ENCODE assay signal across 11 cellular contexts in genomic region chr1:171654705-171655214, GRCh38. TPM values are rescaled to one million over a fixed set of nuclear protein-coding genes. Genes with fewer than 3 reads are reported as not detected.
DNase-seq lines count a peak whose midpoint lies in the region; ATAC-seq, FAIRE-seq and TF ChIP-seq lines count a peak whose summit lies in the region.
"Had no signal": no experiment of that assay in that cellular context is flagged by ENCODE, and none has a peak within 500 bp of the region (broad histone marks: within the 10 kb centered on the region; RNA-seq: fewer than 3 reads in every experiment).

No MANE protein-coding gene starts in this region.

- no peak for ATAC-seq in lung (ENCODE audit: insufficient read depth, low FRiP score)

- TF ChIP-seq POLR2A in endothelial cell of umbilical vein (IDR thresholded peaks at IDR 0.05; ENCODE audit: low read depth, low read length): no peak
- TF ChIP-seq POLR2A in stomach (IDR thresholded peaks at IDR 0.05): no peak

- FAIRE-seq in endothelial cell of umbilical vein (lab: Jason Lieb, UNC): no peak

- H3K9me2 ChIP-seq in Karpas-422 (replicated peaks; ENCODE audit: insufficient read depth, low read length): no peaks in the 10 kb centered on the region

- dilution Hi-C loops in endothelial cell of umbilical vein (cut with MboI; ENCODE audit: extremely low pct_ligation_motif_present, low sequenced_read_pairs): no loop called here

- H2AFZ ChIP-seq in endothelial cell of umbilical vein (ENCODE audit: low read depth, low read length) (peak overlapping the region; percentile 95), Karpas-422 (ENCODE audit: low read length) (no peak overlapping the region)

- H3K4me2 ChIP-seq in endothelial cell of umbilical vein (ENCODE audit: insufficient read depth, low read length) (peak overlapping the region; percentile 63), Karpas-422 (ENCODE audit: low read depth, low read length, poor library complexity, severe bottlenecking) (no peak overlapping the region)

- H3K79me2 ChIP-seq in endothelial cell of umbilical vein (ENCODE audit: control insufficient read depth, insufficient read depth, low read length) (no peaks in the 10 kb centered on the region), Karpas-422 (ENCODE audit: low read length) (no peaks in the 10 kb centered on the region)

- POLR2A ChIA-PET in endothelial cell of umbilical vein (lab: Charles Lee): interaction anchor here (0.6 kb wide), 1 partner anchor 1682 kb away, joined by 3 read pairs; no protein-coding TSS in a partner anchor

- no TSS peak for BruUV-seq in endothelial cell of umbilical vein (replicated peaks; lab: Mats Ljungman, UMichigan)

- DNase-seq in NT2/D1 (ENCODE audit: low read depth, low spot score) (no peak), endothelial cell of umbilical vein (ENCODE audit: low read depth, low spot score) (no peak), lung (ENCODE audit: low spot score) (no peak), stomach (no peak), ureter (ENCODE audit: low spot score) (no peak), Karpas-422 (no peak), globus pallidus (ENCODE audit: low spot score) (no peak), RKO (ENCODE audit: low spot score) (no peak)

- no peak for TF ChIP-seq CTCF in endothelial cell of umbilical vein (IDR thresholded peaks at IDR 0.05; ENCODE audit: extremely low read depth in 1 of 2, insufficient read depth in 1 of 2, low read depth in 1 of 2, low read length in 2 of 2)
- TF ChIP-seq CTCF in lung (IDR thresholded peaks at IDR 0.05; ENCODE audit: control extremely low read depth, extremely low read depth): no peak
- TF ChIP-seq CTCF in stomach (IDR thresholded peaks at IDR 0.05): no peak

- 32 to 46% methylated on average over 12 of the region's 12 CpGs for WGBS in lung, 2 donors
- 51 to 76% (median 70%) methylated on average over 12 of the region's 12 CpGs for WGBS in stomach, 5 donors

- H4K20me1 ChIP-seq in endothelial cell of umbilical vein (replicated peaks; ENCODE audit: control insufficient read depth, extremely low read depth, insufficient read depth, low read length) (no peaks in the 10 kb centered on the region), Karpas-422 (ENCODE audit: insufficient read depth, low read depth, low read length) (no peaks in the 10 kb centered on the region)

- intact Hi-C loops in endothelial cell of umbilical vein (cut with micrococcal nuclease) (loop anchor here (1.0 to 2.0 kb wide), 7 partner anchors 9 to 328 kb away; partner anchors contain the start of genes DNM3, METTL13 and VAMP4), stomach (cut with DNase I; ENCODE audit: low total_unique reads) (no loop called here)

- TF ChIP-seq EP300 in stomach (IDR thresholded peaks at IDR 0.05): no peak

- H3K9ac ChIP-seq in NT2/D1 (ENCODE audit: insufficient read length, low read depth) (peak overlapping the region; percentile 1), endothelial cell of umbilical vein (replicated peaks; ENCODE audit: extremely low read depth, insufficient read depth, low read length) (no peak overlapping the region), Karpas-422 (ENCODE audit: low read length) (no peak overlapping the region)

- no peaks in the 10 kb centered on the region for H3K9me1 ChIP-seq in endothelial cell of umbilical vein (replicated peaks; ENCODE audit: control insufficient read depth, extremely low read depth, insufficient read depth, low read length)

- H3K27me3 ChIP-seq in NT2/D1 (ENCODE audit: insufficient read depth, insufficient read length) (no peaks in the 10 kb centered on the region), endothelial cell of umbilical vein (ENCODE audit: control insufficient read depth in 2 of 2, insufficient read depth in 2 of 2, low read length in 2 of 2) (peaks cover 0 to 6% of the 10 kb centered on the region in 2 experiments), lung (ENCODE audit: control insufficient read depth, insufficient read depth) (no peaks in the 10 kb centered on the region), stomach (peaks cover 0 to 7% (median 0%) of the 10 kb centered on the region in 3 donors), Karpas-422 (ENCODE audit: low read length) (no peaks in the 10 kb centered on the region)

- H3K4me3 ChIP-seq in NT2/D1 (ENCODE audit: insufficient read length, low read depth) (no peak overlapping the region), endothelial cell of umbilical vein (replicated peaks in 1 of 3; ENCODE audit: insufficient read depth in 1 of 3, low read depth in 1 of 3, low read length in 3 of 3) (no peak overlapping the region), lung (no peak overlapping the region), stomach (no peak overlapping the region), Karpas-422 (ENCODE audit: low read length) (no peak overlapping the region; the same call in 1 of the 2 replicates)

- H3K27ac ChIP-seq in endothelial cell of umbilical vein (ENCODE audit: insufficient read depth, low read depth, low read length): peak overlapping the region; percentile 63
- peak overlapping the region; percentile 62 to 86 for H3K27ac ChIP-seq in lung (ENCODE audit: low read depth in 1 of 2, low read length in 1 of 2)
- peak overlapping the region; percentile 33 to 82 (median 72) for H3K27ac ChIP-seq in stomach
- no peak overlapping the region for H3K27ac ChIP-seq in Karpas-422 (ENCODE audit: low read length)

- H3K36me3 ChIP-seq in NT2/D1 (ENCODE audit: insufficient read depth, insufficient read length, low read length) (no peaks in the 10 kb centered on the region), endothelial cell of umbilical vein (ENCODE audit: control insufficient read depth in 2 of 2, extremely low read depth in 1 of 2, insufficient read depth in 2 of 2, low read length in 2 of 2) (no peaks in the 10 kb centered on the region), lung (ENCODE audit: control insufficient read depth in 2 of 2, insufficient read depth in 2 of 2, low read length in 2 of 2) (no peaks in the 10 kb centered on the region), stomach (no peaks in the 10 kb centered on the region), Karpas-422 (ENCODE audit: insufficient read depth, low read length) (no peaks in the 10 kb centered on the region)

- CTCF ChIA-PET in endothelial cell of umbilical vein (lab: Charles Lee): interaction anchor here (0.6 to 4.9 kb wide), 22 partner anchors 9 to 348 kb away, joined by 3 to 86 read pairs (median 4); partner anchors contain the start of gene FMO4

- H3K9me3 ChIP-seq in NT2/D1 (ENCODE audit: insufficient read depth, low read length) (no peaks in the 10 kb centered on the region), endothelial cell of umbilical vein (replicated peaks; ENCODE audit: control insufficient read depth, insufficient read depth, low read length) (no peaks in the 10 kb centered on the region), lung (ENCODE audit: control insufficient read depth in 2 of 2, insufficient read depth in 1 of 2, low read length in 1 of 2) (no peaks in the 10 kb centered on the region), stomach (no peaks in the 10 kb centered on the region), Karpas-422 (ENCODE audit: low read length) (no peaks in the 10 kb centered on the region)

- H3K4me1 ChIP-seq in NT2/D1 (ENCODE audit: insufficient read depth, insufficient read length) (peaks cover 8% of the 10 kb centered on the region), endothelial cell of umbilical vein (ENCODE audit: control insufficient read depth, extremely low read depth, insufficient read depth, low read length) (peaks cover 17% of the 10 kb centered on the region), lung (ENCODE audit: control insufficient read depth in 2 of 2, insufficient read depth in 2 of 2, low read length in 2 of 2) (peaks cover 5 to 12% of the 10 kb centered on the region in 2 donors), stomach (peaks cover 0 to 42% (median 29%) of the 10 kb centered on the region in 4 donors), Karpas-422 (ENCODE audit: low read length) (peaks cover 10% of the 10 kb centered on the region)

TF ChIP-seq in endothelial cell of umbilical vein, 7 proteins besides CTCF, POLR2A, EP300 and RAD21 (continues in another document):
- TF ChIP-seq MYC (IDR thresholded peaks at IDR 0.05; ENCODE audit: low read depth, low read length) (no peak), POLR2AphosphoS5 (IDR thresholded peaks at IDR 0.05; ENCODE audit: insufficient read depth, low read depth, low read length) (no peak), MAX (IDR thresholded peaks at IDR 0.05; ENCODE audit: insufficient read depth, insufficient read length) (no peak), GATA2 (IDR thresholded peaks at IDR 0.05; ENCODE audit: insufficient read depth, insufficient read length, low read depth, low read length) (no peak), EZH2 (IDR thresholded peaks at IDR 0.05; ENCODE audit: borderline replicate concordance, low read depth, low read length, severe bottlenecking) (no peak)

RNA-seq across cellular contexts. Expression of gene MYOC, which starts 2.3 kb away (rescaled TPM):
- not detected in 2 replicates for total RNA-seq in endothelial cell of umbilical vein
- polyA plus RNA-seq in endothelial cell of umbilical vein: not detected in 2 replicates
- polyA plus RNA-seq in endothelial cell of umbilical vein (2011; cell fraction: cytosol; rRNA removed): not detected in 2 replicates
- not detected in 2 replicates for polyA plus RNA-seq in endothelial cell of umbilical vein (2011; cell fraction: nucleus; rRNA removed)
- not detected in 2 replicates for polyA plus RNA-seq in endothelial cell of umbilical vein (2012)
- not detected in 2 replicates for polyA minus RNA-seq in endothelial cell of umbilical vein
- not detected for polyA minus RNA-seq in endothelial cell of umbilical vein (2011; cell fraction: cytosol; rRNA and poly(A)+ RNA removed)
- not detected in 2 replicates for polyA minus RNA-seq in endothelial cell of umbilical vein (2011; cell fraction: nucleus; rRNA and poly(A)+ RNA removed)
- total RNA-seq in lung: 1 to 10 TPM in 1 of 2 donors, under 1 TPM in 1; 0.83 to 1.8 TPM
- polyA plus RNA-seq in lung: under 1 TPM; 0.11 to 0.33 TPM
- 10 to 100 TPM in 2 of 5 donors, 1 to 10 TPM in 1, under 1 TPM in 1, not detected in 1; 0.37 to 83.9 (median 11.5) TPM for total RNA-seq in stomach
- 1 to 10 TPM in 1 of 3 donors, under 1 TPM in 2; 0.25 to 2.9 (median 0.92) TPM for polyA plus RNA-seq in stomach
- 0.75 TPM for total RNA-seq in ureter
- total RNA-seq in Karpas-422 (2014; rRNA removed; shearing (Covaris generic); ENCODE audit: low replicate concordance): not detected in 2 replicates
- total RNA-seq: HT-29 had no signal
- polyA plus RNA-seq: neural cell had no signal

RNA-seq across cellular contexts. Expression of gene MYOCOS, which starts 32.7 kb away (rescaled TPM):
- not detected in 2 replicates for total RNA-seq in endothelial cell of umbilical vein
- polyA plus RNA-seq in endothelial cell of umbilical vein: not detected in 2 replicates
- not detected in 2 replicates for polyA plus RNA-seq in endothelial cell of umbilical vein (2011; cell fraction: cytosol; rRNA removed)
- 0.08 and 0.09 TPM in 2 replicates for polyA plus RNA-seq in endothelial cell of umbilical vein (2011; cell fraction: nucleus; rRNA removed)
- not detected in 2 replicates for polyA plus RNA-seq in endothelial cell of umbilical vein (2012)
- polyA minus RNA-seq in endothelial cell of umbilical vein: 0.11 TPM in 1 of 2 replicates, not detected in the other
- polyA minus RNA-seq in endothelial cell of umbilical vein (2011; cell fraction: cytosol; rRNA and poly(A)+ RNA removed): not detected
- 0.87 TPM in 1 of 2 replicates, not detected in the other for polyA minus RNA-seq in endothelial cell of umbilical vein (2011; cell fraction: nucleus; rRNA and poly(A)+ RNA removed)
- total RNA-seq in lung: not detected
- not detected for polyA plus RNA-seq in lung
- not detected for total RNA-seq in stomach
- not detected for polyA plus RNA-seq in stomach
- not detected for total RNA-seq in ureter
- total RNA-seq in Karpas-422 (2014; rRNA removed; shearing (Covaris generic); ENCODE audit: low replicate concordance): not detected in 2 replicates
- total RNA-seq: cerebellum, HT-29 had no signal
- polyA plus RNA-seq: neural cell had no signal
